8 cellular contexts compared by ENCODE assay signal in genomic region chr19:58555369-58555885, GRCh38. TPM values are rescaled to one million over a fixed set of nuclear protein-coding genes. Genes with fewer than 3 reads are reported as not detected.
DNase-seq lines count a peak whose midpoint lies in the region; TF ChIP-seq lines count a peak whose summit lies in the region.

No MANE protein-coding gene starts in this region.

- peak overlapping the region; percentile 51 for H3K4me3 ChIP-seq in cardiac muscle cell
- H3K4me3 ChIP-seq in breast epithelium = peak overlapping the region; percentile 62 to 97 (median 81)
- peak overlapping the region; percentile 62 for H3K4me3 ChIP-seq in mesodermal cell (ENCODE audit: extremely low read depth, insufficient read depth, low read length, poor library complexity, severe bottlenecking)
- peak overlapping the region; percentile 3 for H3K4me3 ChIP-seq in urinary bladder (ENCODE audit: low read depth, low read length)

- WGBS in mesodermal cell (ENCODE audit: insufficient coverage in 2 of 2), 2 experiments = 64 to 79% methylated on average over 2 to 3 of the region's 4 CpGs
- 47% methylated on average over 4 of the region's 4 CpGs for WGBS in urinary bladder

- TF ChIP-seq POLR2A in breast epithelium (IDR thresholded peaks at IDR 0.05) = no peak

- peaks cover 23% of the 10 kb centered on the region for H3K36me3 ChIP-seq in cardiac muscle cell
- no peaks in the 10 kb centered on the region for H3K36me3 ChIP-seq in breast epithelium
- H3K36me3 ChIP-seq in mesodermal cell (ENCODE audit: control insufficient read depth, insufficient read depth, low read length) = peaks cover 52% of the 10 kb centered on the region
- no peaks in the 10 kb centered on the region for H3K36me3 ChIP-seq in urinary bladder (ENCODE audit: insufficient read depth)

- no peaks in the 10 kb centered on the region for H3K9me3 ChIP-seq in cardiac muscle cell (ENCODE audit: low read depth)
- H3K9me3 ChIP-seq in breast epithelium = no peaks in the 10 kb centered on the region
- no peaks in the 10 kb centered on the region for H3K9me3 ChIP-seq in mesodermal cell (ENCODE audit: control insufficient read depth, low read length)

- H3K4me1 ChIP-seq in cardiac muscle cell (ENCODE audit: low read depth) = peaks cover 26% of the 10 kb centered on the region
- peaks cover 10 to 25% of the 10 kb centered on the region in 2 donors for H3K4me1 ChIP-seq in breast epithelium
- H3K4me1 ChIP-seq in mesodermal cell (ENCODE audit: control insufficient read depth, insufficient read depth, low read length, poor library complexity, severe bottlenecking) = peaks cover 21% of the 10 kb centered on the region
- no peaks in the 10 kb centered on the region for H3K4me1 ChIP-seq in urinary bladder (ENCODE audit: insufficient read depth)

- no peak for TF ChIP-seq CTCF in cardiac muscle cell (IDR thresholded peaks at IDR 0.05; ENCODE audit: low read depth, low read length)
- TF ChIP-seq CTCF in breast epithelium (IDR thresholded peaks at IDR 0.05) = no peak

- no peaks in the 10 kb centered on the region for H3K27me3 ChIP-seq in cardiac muscle cell
- H3K27me3 ChIP-seq in breast epithelium = no peaks in the 10 kb centered on the region

- intact Hi-C loops in cardiac septum (cut with DNase I) = loop anchor here (2.0 kb wide), 1 partner anchor 37 kb away; the partner anchor contains the start of gene ZBTB45
- intact Hi-C loops in breast epithelium (cut with DNase I; ENCODE audit: low total_unique reads) = no loop called here

- H3K27ac ChIP-seq in cardiac muscle cell (peak overlapping the region; percentile 90), breast epithelium (peak overlapping the region; percentile 99 to 100), mesodermal cell (ENCODE audit: low read depth, low read length, severe bottlenecking) (peak overlapping the region; percentile 92), urinary bladder (ENCODE audit: low read depth) (peak overlapping the region; percentile 72)

- DNase-seq in cardiac muscle cell (ENCODE audit: low read depth in 1 of 2, low spot score in 1 of 2) (no peak), cardiac septum (ENCODE audit: low spot score) (no peak), breast epithelium (ENCODE audit: low spot score in 2 of 2) (no peak), GM03348 (ENCODE audit: low spot score) (no peak), nucleus accumbens (lab: John Stamatoyannopoulos, UW) (no peak)
- DNase-seq in activated CD8-positive, alpha-beta memory T cell treated with anti-CD3 and anti-CD28 coated beads, Interleukin-2, amount 50 U/mL, for 4 hours = no peak

RNA-seq across cellular contexts. Expression of gene CHMP2A, which starts 0.5 kb away (rescaled TPM):
- total RNA-seq in cardiac muscle cell (223 and 265 TPM in 2 replicates), cardiac septum (138 TPM), breast epithelium (100 to 1,000 TPM in 1 of 3 donors, 10 to 100 TPM in 2; 74.6 to 157 (median 92.8) TPM), urinary bladder (38.4 TPM)
- polyA plus RNA-seq in cardiac muscle cell (247 and 319 TPM in 2 replicates), urinary bladder (212 TPM)
- polyA plus RNA-seq in mesodermal cell (2013, experiment 1 of 2) = 110 TPM
- 90.4 TPM for polyA plus RNA-seq in mesodermal cell (2013, experiment 2 of 2)

RNA-seq across cellular contexts. Expression of gene UBE2M, which starts 3.0 kb away (rescaled TPM):
- total RNA-seq in cardiac muscle cell = 70.8 and 79.0 TPM in 2 replicates
- polyA plus RNA-seq in cardiac muscle cell = 169 and 177 TPM in 2 replicates
- 111 TPM for total RNA-seq in cardiac septum
- total RNA-seq in breast epithelium = 10 to 100 TPM; 19.0 to 21.3 (median 19.3) TPM
- polyA plus RNA-seq in mesodermal cell (2013, experiment 1 of 2) = 134 TPM
- polyA plus RNA-seq in mesodermal cell (2013, experiment 2 of 2) = 104 TPM
- 31.0 TPM for total RNA-seq in urinary bladder
- polyA plus RNA-seq in urinary bladder = 69.3 TPM

RNA-seq across cellular contexts. Expression of gene TRIM28, which starts 11.6 kb away (rescaled TPM):
- total RNA-seq in cardiac muscle cell (563 and 650 TPM in 2 replicates), cardiac septum (140 TPM), breast epithelium (100 to 1,000 TPM; 110 to 190 (median 173) TPM), urinary bladder (177 TPM)
- polyA plus RNA-seq in cardiac muscle cell (303 and 343 TPM in 2 replicates), urinary bladder (282 TPM)
- 590 TPM for polyA plus RNA-seq in mesodermal cell (2013, experiment 1 of 2)
- 581 TPM for polyA plus RNA-seq in mesodermal cell (2013, experiment 2 of 2)

RNA-seq across cellular contexts. Expression of gene MZF1, which starts 17.7 kb away (rescaled TPM):
- total RNA-seq in cardiac muscle cell = 51.1 TPM in 2 replicates
- 25.1 and 34.7 TPM in 2 replicates for polyA plus RNA-seq in cardiac muscle cell
- 12.4 TPM for total RNA-seq in cardiac septum
- 10 to 100 TPM; 18.7 to 43.0 (median 30.2) TPM for total RNA-seq in breast epithelium
- polyA plus RNA-seq in mesodermal cell (2013, experiment 1 of 2) = 14.1 TPM
- 11.8 TPM for polyA plus RNA-seq in mesodermal cell (2013, experiment 2 of 2)
- 12.4 TPM for total RNA-seq in urinary bladder
- 22.1 TPM for polyA plus RNA-seq in urinary bladder

RNA-seq across cellular contexts. Expression of gene ZBTB45, which starts 35.8 kb away (rescaled TPM):
- total RNA-seq in cardiac muscle cell (22.8 and 26.3 TPM in 2 replicates), cardiac septum (13.8 TPM), breast epithelium (1 to 10 TPM; 8.2 to 9.2 (median 8.6) TPM), urinary bladder (3.3 TPM)
- polyA plus RNA-seq in cardiac muscle cell (29.4 and 34.6 TPM in 2 replicates), urinary bladder (18.4 TPM)
- polyA plus RNA-seq in mesodermal cell (2013, experiment 1 of 2) = 18.0 TPM
- 13.4 TPM for polyA plus RNA-seq in mesodermal cell (2013, experiment 2 of 2)

Comparison
In these comparisons a context has a peak if more than half of its experiments do, and no peak if none do; other contexts are left out.
1. H3K4me3 ChIP-seq: peak in every context shown above with its lines; median percentile 81 in breast epithelium; 62 in mesodermal cell; 51 in cardiac muscle cell; 3 in urinary bladder.